Comparison of ENCODE assay signal across 21 cellular contexts in genomic region chr11:61315260-61315659, GRCh38.
"Had no signal": no experiment of that assay in that cellular context is flagged by ENCODE, and none has a peak within 500 bp of the region (broad histone marks: within the 10 kb centered on the region; RNA-seq: fewer than 3 reads in every experiment).

No MANE protein-coding gene starts in this region.

- H3K4me1 ChIP-seq: ascending aorta had no signal

- ATAC-seq: activated CD4-positive, CD25-positive, alpha-beta regulatory T cell treated with anti-CD3 and anti-CD28 coated beads, Interleukin-2, amount 50 U/mL, for 24 hours; activated CD8-positive, alpha-beta memory T cell treated with anti-CD3 and anti-CD28 coated beads, Interleukin-2, amount 10 ng/mL, durations not matched to agents 7 days and 5 days; activated naive CD4-positive, alpha-beta T cell treated with anti-CD3 and anti-CD28 coated beads, Interleukin-2, amount 50 U/mL, for 72 hours; activated naive CD8-positive, alpha-beta T cell treated with anti-CD3 and anti-CD28 coated beads, Interleukin-2, amount 50 U/mL, for 24 hours; Panc1 had no signal

- H3K27ac ChIP-seq: ascending aorta had no signal

- DNase-seq: activated CD4-positive, alpha-beta T cell treated with anti-CD3 and anti-CD28 coated beads for 48 hours; activated CD4-positive, alpha-beta T cell treated with anti-CD3 and anti-CD28 coated beads, Interleukin-2, amount 50 U/mL, for 4 hours; activated CD8-positive, alpha-beta memory T cell treated with anti-CD3 and anti-CD28 coated beads, Interleukin-2, amount 10 ng/mL, durations not matched to agents 7 days and 5 days; activated naive CD8-positive, alpha-beta T cell treated with anti-CD3 and anti-CD28 coated beads, Interleukin-2, amount 50 U/mL, for 24 hours; amniotic stem cell; cerebellar nuclear complex; Kasumi-1; KBM-7; NCI-H1048; NCI-H146; NCI-H187 treated with DMSO at 0.1 percent for 48 hours; NCI-H2081 treated with DMSO at 0.1 percent for 48 hours; NCI-H2171; NCI-H2227 treated with DMSO at 0.1 percent for 48 hours; NCI-H526 treated with DMSO at 0.1 percent for 48 hours; NCI-H82; SHP77 treated with DMSO at 0.1 percent for 48 hours had no signal

- H3K9me3 ChIP-seq: ascending aorta had no signal

- H3K27me3 ChIP-seq: ascending aorta had no signal

- H3K4me3 ChIP-seq: ascending aorta had no signal
